ENCODE assay signal across 30 cellular contexts in genomic region chr12:48857278-48857994, GRCh38. TPM values are rescaled to one million over a fixed set of nuclear protein-coding genes. Genes with fewer than 3 reads are reported as not detected.
DNase-seq lines count a peak whose midpoint lies in the region; ATAC-seq, FAIRE-seq and TF ChIP-seq lines count a peak whose summit lies in the region.
"Had no signal": no experiment of that assay in that cellular context is flagged by ENCODE, and none has a peak within 500 bp of the region (broad histone marks: within the 10 kb centered on the region; RNA-seq: fewer than 3 reads in every experiment).

No MANE protein-coding gene starts in this region.

- H4K20me1 ChIP-seq in OCI-LY1 (ENCODE audit: insufficient read depth, low read length): no peaks in the 10 kb centered on the region

- H3K27ac ChIP-seq in OCI-LY1 (ENCODE audit: low read depth, low read length, poor library complexity, severe bottlenecking): no peak overlapping the region
- H3K27ac ChIP-seq: 22Rv1, ascending aorta, gastrocnemius medialis, lower lobe of right lung, prostate gland, tibial nerve had no signal

- no peak overlapping the region for H3K27ac Mint-ChIP-seq in stimulated activated memory B cell treated with anti-CD40 and anti-IgM and Interleukin-4, amounts not matched to agents 10 μg/mL and 1 μg/mL and 100 μg/mL, for 72 hours
- H3K27ac Mint-ChIP-seq in activated T-helper 17 cell treated with anti-CD3 and anti-CD28 coated beads, Interleukin-2, amount 50 U/mL, for 72 hours: no peak overlapping the region
- H3K27ac Mint-ChIP-seq in activated naive CD8-positive, alpha-beta T cell treated with anti-CD3 and anti-CD28 coated beads, Interleukin-2, amount 50 U/mL, for 24 hours: no peak overlapping the region
- H3K27ac Mint-ChIP-seq: activated CD4-positive, alpha-beta T cell treated with anti-CD3 and anti-CD28 coated beads, Interleukin-2, amount 10 ng/mL, durations not matched to agents 24 days and 14 days; activated naive CD8-positive, alpha-beta T cell treated with anti-CD3 and anti-CD28 coated beads, Interleukin-2, amount 10 ng/mL, durations not matched to agents 7 days and 5 days; CD4-positive, CD25-positive, alpha-beta regulatory T cell had no signal

- H3K4me1 Mint-ChIP-seq in stimulated activated memory B cell treated with anti-CD40 and anti-IgM and Interleukin-4, amounts not matched to agents 10 μg/mL and 1 μg/mL and 100 μg/mL, for 72 hours: peaks cover 21% of the 10 kb centered on the region
- peaks cover 5% of the 10 kb centered on the region for H3K4me1 Mint-ChIP-seq in activated T-helper 17 cell treated with anti-CD3 and anti-CD28 coated beads, Interleukin-2, amount 50 U/mL, for 72 hours
- peaks cover 6% of the 10 kb centered on the region for H3K4me1 Mint-ChIP-seq in activated naive CD8-positive, alpha-beta T cell treated with anti-CD3 and anti-CD28 coated beads, Interleukin-2, amount 50 U/mL, for 24 hours

- no peaks in the 10 kb centered on the region for H3F3A ChIP-seq in OCI-LY1 (ENCODE audit: insufficient read depth, low read length)

- H3K36me3 ChIP-seq in OCI-LY1 (ENCODE audit: insufficient read depth, low read length): no peaks in the 10 kb centered on the region
- H3K36me3 ChIP-seq: ascending aorta, gastrocnemius medialis, prostate gland, tibial nerve had no signal

- no peaks in the 10 kb centered on the region for H3K9me3 ChIP-seq in OCI-LY1 (ENCODE audit: low read length)
- H3K9me3 ChIP-seq: ascending aorta, gastrocnemius medialis, lower lobe of right lung, prostate gland, tibial nerve had no signal

- peaks cover 17% of the 10 kb centered on the region for H3K4me1 ChIP-seq in OCI-LY1 (ENCODE audit: insufficient read depth, low read length, severe bottlenecking)
- H3K4me1 ChIP-seq: prostate gland had no signal

- FAIRE-seq in RCC 7860 (lab: Jason Lieb, UNC): no peak
- FAIRE-seq: colon, GM18507, H54 had no signal

- no peak for TF ChIP-seq CTCF in OCI-LY1 (IDR thresholded peaks at IDR 0.05; ENCODE audit: low read length)

- ATAC-seq in HG03095 (IDR thresholded peaks at IDR 0.05; ENCODE audit: unreplicated experiment): peak; percentile 37
- ATAC-seq in stimulated activated memory B cell treated with anti-CD40 and anti-IgM and Interleukin-4, amounts not matched to agents 10 μg/mL and 1 μg/mL and 100 μg/mL, for 72 hours: peak; percentile 17
- ATAC-seq in activated T-helper 17 cell treated with anti-CD3 and anti-CD28 coated beads, Interleukin-2, amount 50 U/mL, for 72 hours (replicated peaks): no peak
- ATAC-seq in activated naive CD8-positive, alpha-beta T cell treated with anti-CD3 and anti-CD28 coated beads, Interleukin-2, amount 50 U/mL, for 24 hours: no peak
- ATAC-seq: gastrocnemius medialis; lower lobe of right lung; naive thymus-derived CD8-positive, alpha-beta T cell; sciatic nerve had no signal

- H3K79me2 ChIP-seq in OCI-LY1 (ENCODE audit: insufficient read depth, low read length): no peaks in the 10 kb centered on the region

- H3K9ac ChIP-seq in OCI-LY1 (ENCODE audit: low read length): no peak overlapping the region

- H3K9me2 ChIP-seq in OCI-LY1 (ENCODE audit: low read depth, low read length): no peaks in the 10 kb centered on the region

- H3K27me3 ChIP-seq in OCI-LY1 (ENCODE audit: insufficient read depth, low read length): no peaks in the 10 kb centered on the region
- H3K27me3 ChIP-seq: ascending aorta, gastrocnemius medialis had no signal

- H3K4me3 Mint-ChIP-seq in stimulated activated memory B cell treated with anti-CD40 and anti-IgM and Interleukin-4, amounts not matched to agents 10 μg/mL and 1 μg/mL and 100 μg/mL, for 72 hours: no peak overlapping the region
- no peak overlapping the region for H3K4me3 Mint-ChIP-seq in activated T-helper 17 cell treated with anti-CD3 and anti-CD28 coated beads, Interleukin-2, amount 50 U/mL, for 72 hours
- H3K4me3 Mint-ChIP-seq in activated naive CD8-positive, alpha-beta T cell treated with anti-CD3 and anti-CD28 coated beads, Interleukin-2, amount 50 U/mL, for 24 hours: no peak overlapping the region
- H3K4me3 Mint-ChIP-seq: activated CD4-positive, alpha-beta T cell treated with anti-CD3 and anti-CD28 coated beads, Interleukin-2, amount 10 ng/mL, durations not matched to agents 24 days and 14 days; activated naive CD8-positive, alpha-beta T cell treated with anti-CD3 and anti-CD28 coated beads, Interleukin-2, amount 10 ng/mL, durations not matched to agents 7 days and 5 days; CD4-positive, CD25-positive, alpha-beta regulatory T cell; naive thymus-derived CD8-positive, alpha-beta T cell had no signal

- H3K4me2 ChIP-seq in OCI-LY1 (ENCODE audit: low read length): peak overlapping the region; percentile 9; the same call in 1 of the 2 replicates

- peak; percentile 17 to 50 for DNase-seq in NCI-H526 (lab: John Stamatoyannopoulos, UW)
- DNase-seq in NCI-H526 treated with DMSO at 0.1 percent for 48 hours (lab: John Stamatoyannopoulos, UW): no peak
- DNase-seq in activated naive CD8-positive, alpha-beta T cell treated with anti-CD3 and anti-CD28 coated beads, Interleukin-2, amount 50 U/mL, for 24 hours: no peak
- DNase-seq in RCC 7860 (ENCODE audit: low spot score): no peak
- DNase-seq: activated CD4-positive, alpha-beta T cell treated with anti-CD3 and anti-CD28 coated beads, Interleukin-2, amount 10 ng/mL, durations not matched to agents 24 days and 14 days; activated CD8-positive, alpha-beta memory T cell treated with anti-CD3 and anti-CD28 coated beads for 24 hours; activated effector memory CD4-positive, alpha-beta T cell treated with anti-CD3 and anti-CD28 coated beads, Interleukin-2, amount 50 U/mL, for 16 hours; activated naive CD8-positive, alpha-beta T cell treated with anti-CD3 and anti-CD28 coated beads, Interleukin-2, amount 10 ng/mL, durations not matched to agents 7 days and 5 days; CD4-positive, CD25-positive, alpha-beta regulatory T cell; DND-41; effector CD4-positive, alpha-beta T cell; gastrocnemius medialis; hippocampal formation; lower lobe of right lung; naive thymus-derived CD8-positive, alpha-beta T cell; NCI-H524 treated with DMSO at 0.1 percent for 48 hours; OCI-M1 had no signal

- no peaks in the 10 kb centered on the region for H3K27me3 Mint-ChIP-seq in stimulated activated memory B cell treated with anti-CD40 and anti-IgM and Interleukin-4, amounts not matched to agents 10 μg/mL and 1 μg/mL and 100 μg/mL, for 72 hours
- H3K27me3 Mint-ChIP-seq in activated T-helper 17 cell treated with anti-CD3 and anti-CD28 coated beads, Interleukin-2, amount 50 U/mL, for 72 hours: no peaks in the 10 kb centered on the region
- H3K27me3 Mint-ChIP-seq in activated naive CD8-positive, alpha-beta T cell treated with anti-CD3 and anti-CD28 coated beads, Interleukin-2, amount 50 U/mL, for 24 hours: peaks cover 2% of the 10 kb centered on the region
- H3K27me3 Mint-ChIP-seq: activated CD4-positive, alpha-beta T cell treated with anti-CD3 and anti-CD28 coated beads, Interleukin-2, amount 10 ng/mL, durations not matched to agents 24 days and 14 days; activated naive CD8-positive, alpha-beta T cell treated with anti-CD3 and anti-CD28 coated beads, Interleukin-2, amount 10 ng/mL, durations not matched to agents 7 days and 5 days had no signal

- no peaks in the 10 kb centered on the region for H3K9me3 Mint-ChIP-seq in stimulated activated memory B cell treated with anti-CD40 and anti-IgM and Interleukin-4, amounts not matched to agents 10 μg/mL and 1 μg/mL and 100 μg/mL, for 72 hours
- H3K9me3 Mint-ChIP-seq in activated T-helper 17 cell treated with anti-CD3 and anti-CD28 coated beads, Interleukin-2, amount 50 U/mL, for 72 hours: no peaks in the 10 kb centered on the region
- H3K9me3 Mint-ChIP-seq in activated naive CD8-positive, alpha-beta T cell treated with anti-CD3 and anti-CD28 coated beads, Interleukin-2, amount 50 U/mL, for 24 hours: no peaks in the 10 kb centered on the region
- H3K9me3 Mint-ChIP-seq: activated CD4-positive, alpha-beta T cell treated with anti-CD3 and anti-CD28 coated beads, Interleukin-2, amount 10 ng/mL, durations not matched to agents 24 days and 14 days; activated naive CD8-positive, alpha-beta T cell treated with anti-CD3 and anti-CD28 coated beads, Interleukin-2, amount 10 ng/mL, durations not matched to agents 7 days and 5 days; CD4-positive, CD25-positive, alpha-beta regulatory T cell; naive thymus-derived CD8-positive, alpha-beta T cell had no signal

- H2AFZ ChIP-seq in OCI-LY1 (ENCODE audit: low read length): no peak overlapping the region

- no peak overlapping the region for H3K4me3 ChIP-seq in OCI-LY1 (ENCODE audit: low read depth, low read length, poor library complexity, severe bottlenecking)
- H3K4me3 ChIP-seq: ascending aorta, gastrocnemius medialis, lower lobe of right lung, prostate gland, tibial nerve had no signal

- peaks cover 19% of the 10 kb centered on the region for H3K36me3 Mint-ChIP-seq in stimulated activated memory B cell treated with anti-CD40 and anti-IgM and Interleukin-4, amounts not matched to agents 10 μg/mL and 1 μg/mL and 100 μg/mL, for 72 hours
- H3K36me3 Mint-ChIP-seq in activated T-helper 17 cell treated with anti-CD3 and anti-CD28 coated beads, Interleukin-2, amount 50 U/mL, for 72 hours (ENCODE audit: low read depth): peaks cover 10% of the 10 kb centered on the region
- H3K36me3 Mint-ChIP-seq in activated naive CD8-positive, alpha-beta T cell treated with anti-CD3 and anti-CD28 coated beads, Interleukin-2, amount 50 U/mL, for 24 hours (ENCODE audit: low read depth): no peaks in the 10 kb centered on the region
- H3K36me3 Mint-ChIP-seq: CD4-positive, CD25-positive, alpha-beta regulatory T cell had no signal

RNA-seq across cellular contexts. Expression of gene DDX23, which starts 5.5 kb away (rescaled TPM):
- total RNA-seq in activated T-helper 17 cell treated with anti-CD3 and anti-CD28 coated beads, Interleukin-2, amount 50 U/mL, for 72 hours: 100 to 1,000 TPM in 1 of 2 donors, 10 to 100 TPM in 1; 81.4 to 122 TPM

RNA-seq across cellular contexts. Expression of gene RND1, which starts 8.2 kb away (rescaled TPM):
- total RNA-seq in activated T-helper 17 cell treated with anti-CD3 and anti-CD28 coated beads, Interleukin-2, amount 50 U/mL, for 72 hours: 1 to 10 TPM; 2.5 to 4.2 TPM
- total RNA-seq: LHCN-M2 had no signal

RNA-seq across cellular contexts. Expression of gene CACNB3, which starts 39.1 kb away (rescaled TPM):
- total RNA-seq in activated T-helper 17 cell treated with anti-CD3 and anti-CD28 coated beads, Interleukin-2, amount 50 U/mL, for 72 hours: 10 to 100 TPM in 1 of 2 donors, 1 to 10 TPM in 1; 5.9 to 17.7 TPM

Comparison
In these comparisons a context has a peak if more than half of its experiments do, and no peak if none do; other contexts are left out.
1. DNase-seq: peak in NCI-H526 (2 of 2); none in NCI-H526 treated with DMSO at 0.1 percent for 48 hours (single experiment), activated naive CD8-positive, alpha-beta T cell treated with anti-CD3 and anti-CD28 coated beads, Interleukin-2, amount 50 U/mL, for 24 hours (single experiment) and RCC 7860 (single experiment).
2. ATAC-seq: peak in HG03095 (single experiment) and stimulated activated memory B cell treated with anti-CD40 and anti-IgM and Interleukin-4, amounts not matched to agents 10 μg/mL and 1 μg/mL and 100 μg/mL, for 72 hours (single experiment); none in activated T-helper 17 cell treated with anti-CD3 and anti-CD28 coated beads, Interleukin-2, amount 50 U/mL, for 72 hours (single experiment) and activated naive CD8-positive, alpha-beta T cell treated with anti-CD3 and anti-CD28 coated beads, Interleukin-2, amount 50 U/mL, for 24 hours (single experiment).